21 cellular contexts compared by ENCODE assay signal in genomic region chr2:71720283-71720560, GRCh38.
A peak's percentile ranks its signal among the peaks of the same experiment; 100 is the strongest.
DNase-seq lines count a peak whose midpoint lies in the region; ATAC-seq and TF ChIP-seq lines count a peak whose summit lies in the region.
"Had no signal": no experiment of that assay in that cellular context is flagged by ENCODE, and none has a peak within 500 bp of the region (broad histone marks: within the 10 kb centered on the region; RNA-seq: fewer than 3 reads in every experiment).

No MANE protein-coding gene starts in this region.

- no TSS peak for BruUV-seq in PC-3 (replicated peaks; lab: Mats Ljungman, UMichigan)

- H3K27ac ChIP-seq in PC-3 (ENCODE audit: low read length), result no peak overlapping the region
- peak overlapping the region; percentile 57 to 69 for H3K27ac ChIP-seq in tibial artery

- no peak overlapping the region for H3K9ac ChIP-seq in PC-3 (ENCODE audit: low read length)

- ATAC-seq in PC-3, result 0 out of 2 replicates have a peak, but pooled peaks have one; percentile 4
- ATAC-seq: stimulated activated naive B cell treated with anti-CD40 and anti-IgM and Interleukin-4, amounts not matched to agents 10 μg/mL and 1 μg/mL and 100 μg/mL, for 72 hours; T-cell had no signal

- TF ChIP-seq CTCF in PC-3 (conservative IDR thresholded peaks at IDR 0.05; ENCODE audit: low read depth, low read length) (no peak), foreskin fibroblast (IDR thresholded peaks at IDR 0.05; ENCODE audit: low read depth, low read length) (no peak), tibial artery (IDR thresholded peaks at IDR 0.05) (no peak)

- POLR2A ChIA-PET in PC-3 (lab: Charles Lee; ENCODE audit: unreplicated experiment), result no interaction called here

- CTCF ChIA-PET in PC-3 (lab: Charles Lee), result no interaction called here

- no peaks in the 10 kb centered on the region for H3K27me3 ChIP-seq in PC-3 (ENCODE audit: low read length)
- no peaks in the 10 kb centered on the region for H3K27me3 ChIP-seq in tibial artery
- H3K27me3 ChIP-seq: sigmoid colon had no signal

- H3K9me3 ChIP-seq in PC-3 (ENCODE audit: low read length) (peaks cover 7% of the 10 kb centered on the region), tibial artery (peaks cover 0 to 6% (median 0%) of the 10 kb centered on the region in 3 donors)

- H3F3A ChIP-seq in PC-3 (ENCODE audit: low read length, unreplicated experiment), result no peaks in the 10 kb centered on the region

- no peaks in the 10 kb centered on the region for H3K79me2 ChIP-seq in PC-3 (ENCODE audit: low read length)

- no peak overlapping the region for H2AFZ ChIP-seq in PC-3 (ENCODE audit: low read length)

- H3K4me1 ChIP-seq in PC-3 (ENCODE audit: insufficient read depth, low read length), result peaks cover 20% of the 10 kb centered on the region
- H3K4me1 ChIP-seq in tibial artery, result peaks cover 8 to 72% (median 60%) of the 10 kb centered on the region in 4 donors

- no peaks in the 10 kb centered on the region for H4K20me1 ChIP-seq in PC-3 (ENCODE audit: low read length)

- peak; percentile 47 for DNase-seq in GM03348 (ENCODE audit: low spot score)
- peak; percentile 29 for DNase-seq in PC-3
- peak; percentile 32 to 51 for DNase-seq in foreskin fibroblast
- no peak for DNase-seq in tibial artery
- DNase-seq in NCI-H1105 treated with DMSO at 0.1 percent for 48 hours (lab: John Stamatoyannopoulos, UW), result no peak
- DNase-seq in superior temporal gyrus (ENCODE audit: extremely low spot score), result no peak
- no peak for DNase-seq in NK-92 treated with Interleukin-12 subunit alpha and Interleukin-12 subunit beta, amount 100 ng/mL, for 24 hours (lab: John Stamatoyannopoulos, UW)
- DNase-seq: activated CD4-positive, alpha-beta T cell treated with anti-CD3 and anti-CD28 coated beads, Interleukin-2, amount 50 U/mL, for 4 hours; activated naive CD4-positive, alpha-beta T cell treated with anti-CD3 and anti-CD28 coated beads, Interleukin-2, amount 10 ng/mL, durations not matched to agents 7 days and 5 days; amniotic stem cell; Calu3; DND-41; effector CD4-positive, alpha-beta T cell; GOT3; NCI-H1092; NCI-H187 treated with DMSO at 0.1 percent for 48 hours; NCI-H526; stimulated activated CD4-positive, alpha-beta T cell treated with anti-CD3 and anti-CD28 coated beads, Interleukin-15, amount 100 ng/mL, for 24 hours; stimulated activated naive B cell treated with anti-CD40 and anti-IgM and Interleukin-4, amounts not matched to agents 10 μg/mL and 1 μg/mL and 100 μg/mL, for 72 hours; T-cell had no signal

- intact Hi-C loops in PC-3 (cut with micrococcal nuclease) (no loop called here), tibial artery (cut with DNase I; ENCODE audit: low total_unique reads) (no loop called here)

- H3K4me2 ChIP-seq in PC-3 (ENCODE audit: low read length), result no peak overlapping the region

- no peaks in the 10 kb centered on the region for H3K9me2 ChIP-seq in PC-3 (replicated peaks; ENCODE audit: low read length)

- H3K36me3 ChIP-seq in PC-3 (ENCODE audit: low read depth, low read length) (no peaks in the 10 kb centered on the region), tibial artery (no peaks in the 10 kb centered on the region)
- H3K36me3 ChIP-seq: sigmoid colon had no signal

- no peak overlapping the region for H3K4me3 ChIP-seq in PC-3 (ENCODE audit: low read length)
- no peak overlapping the region for H3K4me3 ChIP-seq in foreskin fibroblast (ENCODE audit: low read depth in 1 of 2, low read length in 2 of 2)
- no peak overlapping the region for H3K4me3 ChIP-seq in tibial artery
- H3K4me3 ChIP-seq: sigmoid colon had no signal

Comparison
In these comparisons a context has a peak if more than half of its experiments do, and no peak if none do; other contexts are left out.
1. DNase-seq: peak in GM03348 (single experiment), PC-3 (single experiment) and foreskin fibroblast (2 of 2); none in tibial artery (0 of 2), NCI-H1105 treated with DMSO at 0.1 percent for 48 hours (single experiment), superior temporal gyrus (single experiment) and NK-92 treated with Interleukin-12 subunit alpha and Interleukin-12 subunit beta, amount 100 ng/mL, for 24 hours (single experiment).